8 cellular contexts compared by ENCODE assay signal in the genomic region with DNA sequence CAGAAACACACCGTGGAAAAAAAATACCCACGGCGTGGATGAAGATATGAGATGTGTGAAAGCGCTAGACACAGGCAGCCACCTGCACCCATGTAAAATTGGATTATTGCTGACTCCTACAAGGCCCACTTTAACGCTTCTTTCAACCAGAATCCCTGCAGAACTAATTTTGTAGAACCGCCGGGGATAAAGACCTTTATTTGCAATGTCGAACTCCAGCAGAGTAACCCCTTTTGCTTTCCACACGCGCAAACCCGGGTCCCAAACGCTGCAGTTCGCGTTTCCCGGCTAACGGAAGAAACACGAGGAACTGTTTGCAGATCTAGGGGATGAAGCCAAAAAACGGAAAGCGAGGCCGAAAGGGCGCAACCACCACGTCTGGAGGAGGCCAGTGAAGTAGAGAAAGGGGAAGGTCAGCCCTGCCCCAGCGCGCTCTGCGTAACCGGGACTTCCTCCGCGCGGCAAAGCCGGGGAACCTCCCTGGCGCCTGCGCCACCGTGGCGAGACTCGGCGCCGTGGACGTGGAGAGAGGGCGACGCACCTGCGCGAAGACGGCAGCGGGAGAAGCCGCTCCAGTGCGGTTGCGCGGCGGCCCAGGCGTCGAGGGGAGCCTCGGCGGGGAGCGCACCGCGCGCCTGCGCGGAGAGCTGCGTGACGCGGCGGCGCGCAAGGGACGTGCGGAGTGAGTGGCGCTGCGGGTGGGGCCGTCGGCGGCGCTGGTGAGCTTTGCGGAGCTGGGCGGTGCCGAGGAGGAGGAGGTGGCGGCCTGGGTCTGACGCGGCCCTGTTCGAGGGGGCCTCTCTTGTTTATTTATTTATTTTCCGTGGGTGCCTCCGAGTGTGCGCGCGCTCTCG. TPM values are rescaled to one million over a fixed set of nuclear protein-coding genes. Genes with fewer than 3 reads are reported as not detected.
DNase-seq lines count a peak whose midpoint lies in the region; ATAC-seq and TF ChIP-seq lines count a peak whose summit lies in the region.

PPP1CB (plus strand) TSS at position 729 of the 854 bp plus-strand sequence. CDS start 295 bp downstream, outside the sequence.

- no peaks in the 10 kb centered on the region for H3K36me3 ChIP-seq in prostate gland
- no peaks in the 10 kb centered on the region for H3K36me3 ChIP-seq in urinary bladder (ENCODE audit: insufficient read depth)

- peak; percentile 85 for TF ChIP-seq POLR2A in prostate gland (IDR thresholded peaks at IDR 0.05)

- ATAC-seq in HG02870 (IDR thresholded peaks at IDR 0.05; ENCODE audit: unreplicated experiment) (peak; percentile 78), left cardiac atrium (peak; percentile 95 to 96)

- peak; percentile 42 for TF ChIP-seq CTCF in GM13976 (IDR thresholded peaks at IDR 0.05; ENCODE audit: borderline replicate concordance, control extremely low read depth, extremely low read depth, insufficient read depth, missing control alignments)
- peak; percentile 23 to 75 (median 40) for TF ChIP-seq CTCF in prostate gland (IDR thresholded peaks at IDR 0.05)

- intact Hi-C loops in left cardiac atrium (cut with DNase I), result loop anchor here (5.0 to 10.0 kb wide), 2 partner anchors 74 to 157 kb away; no protein-coding TSS in a partner anchor
- intact Hi-C loops in prostate gland (cut with DNase I), result loop anchor here (5.0 to 10.0 kb wide), 2 partner anchors 87 to 124 kb away; no protein-coding TSS in a partner anchor

- DNase-seq in GM13976 (ENCODE audit: low spot score) (peak; percentile 93), NCI-H146 (lab: John Stamatoyannopoulos, UW) (peak; percentile 95), T-helper 1 cell (peak; percentile 93 to 99 (median 96)), amniotic epithelial cell (ENCODE audit: low read depth) (peak; percentile 96), left cardiac atrium (peak; percentile 97), prostate gland (ENCODE audit: low spot score) (peak; percentile 97)

- in situ Hi-C loops in GM13976 (cut with MboI; ENCODE audit: low sequenced_read_pairs, unreplicated experiment), result loop anchor here (10.0 kb wide), 1 partner anchor 157 kb away; no protein-coding TSS in a partner anchor

- H3K27me3 ChIP-seq in prostate gland (replicated peaks; ENCODE audit: insufficient read depth), result no peaks in the 10 kb centered on the region

- peak within 1 kb of the TSS; percentile 100 for H3K27ac ChIP-seq in prostate gland
- peak within 1 kb of the TSS; percentile 100 for H3K27ac ChIP-seq in urinary bladder (ENCODE audit: low read depth)

- peaks cover 27% of the 10 kb centered on the region for H3K4me1 ChIP-seq in prostate gland (replicated peaks)
- no peaks in the 10 kb centered on the region for H3K4me1 ChIP-seq in urinary bladder (ENCODE audit: insufficient read depth)

- no peaks in the 10 kb centered on the region for H3K9me3 ChIP-seq in prostate gland

- 1% methylated on average over 85 of the region's 86 CpGs for WGBS in prostate gland
- under 1% methylated on average over 86 of the region's 86 CpGs for WGBS in urinary bladder

- H3K4me3 ChIP-seq in prostate gland, result peak within 1 kb of the TSS; percentile 99 to 100
- peak within 1 kb of the TSS; percentile 80 for H3K4me3 ChIP-seq in urinary bladder (ENCODE audit: low read depth, low read length)

RNA-seq across cellular contexts. Expression of gene PPP1CB, which starts in this region (rescaled TPM):
- total RNA-seq in left cardiac atrium (100 to 1,000 TPM; 260 to 326 TPM), prostate gland (100 to 1,000 TPM; 177 to 260 TPM), urinary bladder (608 TPM)
- 252 TPM for polyA plus RNA-seq in urinary bladder

Comparison
In these comparisons a context has a peak if more than half of its experiments do, and no peak if none do; other contexts are left out.
1. Peak in every context shown above with its lines: DNase-seq, ATAC-seq, H3K4me3 ChIP-seq and H3K27ac ChIP-seq.